16 cellular contexts compared by ENCODE assay signal in the genomic region with DNA sequence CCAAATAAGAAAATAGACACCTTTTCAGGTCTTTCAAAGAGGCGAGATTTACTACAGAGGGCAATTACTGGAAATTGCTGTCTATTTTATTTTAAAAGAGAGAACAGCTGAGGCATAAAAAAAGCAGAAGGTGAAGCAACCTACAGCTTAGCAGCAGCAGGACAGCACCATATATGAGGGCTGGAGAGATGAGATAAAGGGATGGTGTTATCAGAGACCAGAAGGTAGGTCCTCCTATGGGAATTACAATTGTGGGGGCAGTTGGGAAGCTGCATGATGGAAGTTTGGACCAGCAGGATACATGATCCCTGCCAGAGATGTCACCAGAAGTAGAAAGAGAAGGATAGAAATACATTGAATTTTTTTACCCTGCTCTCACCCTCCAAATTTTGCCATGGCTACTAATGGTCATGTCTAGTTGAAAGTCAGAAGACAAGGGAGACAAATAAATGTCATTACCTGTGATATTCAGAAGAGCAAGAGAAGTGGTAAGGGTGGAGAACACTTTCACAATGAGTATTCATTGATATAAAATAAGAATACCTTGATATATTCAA.
DNase-seq lines count a peak whose midpoint lies in the region; ATAC-seq, FAIRE-seq and TF ChIP-seq lines count a peak whose summit lies in the region.
"Had no signal": no experiment of that assay in that cellular context is flagged by ENCODE, and none has a peak within 500 bp of the region (broad histone marks: within the 10 kb centered on the region; RNA-seq: fewer than 3 reads in every experiment).

No MANE protein-coding gene starts in this region.

- peaks cover 50% of the 10 kb centered on the region for H3K4me1 Mint-ChIP-seq in WTC11
- H3K4me1 Mint-ChIP-seq in T-helper 17 cell: no peaks in the 10 kb centered on the region

- H3K9me3 Mint-ChIP-seq in WTC11: no peaks in the 10 kb centered on the region
- H3K9me3 Mint-ChIP-seq: CD4-positive, alpha-beta T cell had no signal

- peak; percentile 47; the same call in 1 of the 2 replicates for ATAC-seq in WTC11
- no peak for ATAC-seq in T-helper 17 cell
- ATAC-seq: A549 had no signal

- H3K9me3 ChIP-seq in T-helper 17 cell (ENCODE audit: control insufficient read depth, low read length, poor library complexity, severe bottlenecking): no peaks in the 10 kb centered on the region
- H3K9me3 ChIP-seq: A549, Caco-2 had no signal

- CTCF ChIA-PET in WTC11 (lab: Charles Lee): interaction anchor here (0.9 kb wide), 1 partner anchor 30 kb away, joined by 3 read pairs; no protein-coding TSS in a partner anchor

- H3K27me3 Mint-ChIP-seq in WTC11 (ENCODE audit: low read depth): no peaks in the 10 kb centered on the region
- no peaks in the 10 kb centered on the region for H3K27me3 Mint-ChIP-seq in T-helper 17 cell
- H3K27me3 Mint-ChIP-seq: CD4-positive, alpha-beta T cell had no signal

- H3K4me3 Mint-ChIP-seq in WTC11: no peak overlapping the region
- no peak overlapping the region for H3K4me3 Mint-ChIP-seq in T-helper 17 cell
- H3K4me3 Mint-ChIP-seq: CD4-positive, alpha-beta T cell had no signal

- H3K27ac Mint-ChIP-seq in WTC11 (peak overlapping the region; percentile 24; the same call in 1 of the 2 replicates), T-helper 17 cell (no peak overlapping the region)
- H3K27ac Mint-ChIP-seq: CD4-positive, alpha-beta T cell had no signal

- POLR2A ChIA-PET in WTC11 (lab: Charles Lee): no interaction called here

- FAIRE-seq in urothelium cell line (lab: Jason Lieb, UNC): peak; percentile 5
- no peak for FAIRE-seq in HTR-8/SVneo (lab: Jason Lieb, UNC)
- FAIRE-seq: A549 had no signal

- no peak for TF ChIP-seq CTCF in WTC11 (IDR thresholded peaks at IDR 0.05)

- H3K36me3 Mint-ChIP-seq in WTC11: peaks cover 7% of the 10 kb centered on the region
- H3K36me3 Mint-ChIP-seq in T-helper 17 cell (ENCODE audit: low read depth): no peaks in the 10 kb centered on the region

- DNase-seq in NCI-H146 (lab: John Stamatoyannopoulos, UW) (peak; percentile 16), NCI-H146 treated with DMSO at 0.1 percent for 48 hours (lab: John Stamatoyannopoulos, UW; ENCODE audit: unreplicated experiment) (no peak), NCI-H2227 treated with DMSO at 0.1 percent for 48 hours (lab: John Stamatoyannopoulos, UW) (peak; percentile 9), WTC11 (ENCODE audit: low spot score) (no peak), urothelium cell line (ENCODE audit: low spot score) (no peak), T-helper 17 cell (no peak), HTR-8/SVneo (ENCODE audit: insufficient read length, low spot score) (no peak)
- no peak for DNase-seq in activated CD4-positive, alpha-beta T cell treated with anti-CD3 and anti-CD28 coated beads, Interleukin-2, amount 50 U/mL, for 48 hours
- DNase-seq: AML-193; Caco-2; CD4-positive, alpha-beta T cell; DMS79 treated with DMSO at 0.1 percent for 48 hours; GF-D8; GM23248; HCEC 1CT had no signal

TF ChIP-seq in WTC11, 78 proteins besides CTCF, POLR2A, EP300 and RAD21:
- TF ChIP-seq ZNF671 (CRISPR knock-in tag; IDR thresholded peaks at IDR 0.05) (peak; percentile 5; the same call in 1 of the 2 replicates), NR1H2 (CRISPR knock-in tag; IDR thresholded peaks at IDR 0.05) (no peak), ERG (CRISPR knock-in tag; IDR thresholded peaks at IDR 0.05) (peak; percentile 58; the same call in 1 of the 2 replicates), NR3C1 (CRISPR knock-in tag; conservative IDR thresholded peaks at IDR 0.05; ENCODE audit: low read depth) (no peak), AR (CRISPR knock-in tag; IDR thresholded peaks at IDR 0.05) (peak; percentile 59; the same call in 1 of the 2 replicates), EMX1 (CRISPR knock-in tag; IDR thresholded peaks at IDR 0.05) (peak; percentile 62; the same call in 1 of the 2 replicates)
TF ChIP-seq in WTC11: peak in this region for 4.

Comparison
In these comparisons a context has a peak if more than half of its experiments do, and no peak if none do; other contexts are left out.
1. DNase-seq: peak in NCI-H146 (single experiment) and NCI-H2227 treated with DMSO at 0.1 percent for 48 hours (single experiment); none in NCI-H146 treated with DMSO at 0.1 percent for 48 hours (single experiment), WTC11 (single experiment), urothelium cell line (single experiment), T-helper 17 cell (0 of 3), HTR-8/SVneo (single experiment) and activated CD4-positive, alpha-beta T cell treated with anti-CD3 and anti-CD28 coated beads, Interleukin-2, amount 50 U/mL, for 48 hours (0 of 2).